1 cellular context compared by ENCODE assay signal in genomic region chr5:134714120-134714519, GRCh38.
A peak's percentile ranks its signal among the peaks of the same experiment; 100 is the strongest.
TF ChIP-seq lines count a peak whose summit lies in the region.

No MANE protein-coding gene starts in this region.

TF ChIP-seq in HEK293, 187 proteins besides CTCF, POLR2A, EP300 and RAD21 (continued from another document):
- TF ChIP-seq PRDM6 (tag by site-specific recombination; IDR thresholded peaks at IDR 0.05), result peak; percentile 36; the same call in 1 of the 2 replicates
- no peak for TF ChIP-seq SP2 (tag by site-specific recombination; IDR thresholded peaks at IDR 0.05)
- TF ChIP-seq ZEB2 (tag by site-specific recombination; IDR thresholded peaks at IDR 0.05), result no peak
- no peak for TF ChIP-seq ZFP41 (tag by site-specific recombination; IDR thresholded peaks at IDR 0.05; ENCODE audit: borderline replicate concordance)
- TF ChIP-seq ZNF488 (tag by site-specific recombination; IDR thresholded peaks at IDR 0.05), result no peak
- TF ChIP-seq ZNF707 (tag by site-specific recombination; IDR thresholded peaks at IDR 0.05), result no peak
- TF ChIP-seq ZIC2 (tag by site-specific recombination; IDR thresholded peaks at IDR 0.05), result peak; percentile 96
- TF ChIP-seq OSR2 (tag by site-specific recombination; IDR thresholded peaks at IDR 0.05), result peak; percentile 69
- TF ChIP-seq ZFHX2 (tag by site-specific recombination; conservative IDR thresholded peaks at IDR 0.05), result peak; percentile 74
- peak; percentile 31; the same call in 1 of the 2 replicates for TF ChIP-seq ZNF423 (tag by site-specific recombination; IDR thresholded peaks at IDR 0.05)
- TF ChIP-seq GLIS1 (tag by site-specific recombination; IDR thresholded peaks at IDR 0.05), result peak; percentile 91
- peak; percentile 6; the same call in 1 of the 2 replicates for TF ChIP-seq HIC1 (tag by site-specific recombination; IDR thresholded peaks at IDR 0.05)
- peak; percentile 91 for TF ChIP-seq EGR2 (tag by site-specific recombination; IDR thresholded peaks at IDR 0.05; ENCODE audit: low read depth)
- no peak for TF ChIP-seq GLI4 (tag by site-specific recombination; IDR thresholded peaks at IDR 0.05)
- no peak for TF ChIP-seq GLI2 (tag by site-specific recombination; IDR thresholded peaks at IDR 0.05; ENCODE audit: borderline replicate concordance, low read depth)
- no peak for TF ChIP-seq SCRT2 (tag by site-specific recombination; IDR thresholded peaks at IDR 0.05)
- TF ChIP-seq SP7 (tag by site-specific recombination; IDR thresholded peaks at IDR 0.05), result 0 out of 2 replicates have a peak, but pooled peaks have one; percentile 16
- peak; percentile 56; the same call in 1 of the 2 replicates for TF ChIP-seq FEZF1 (tag by site-specific recombination; IDR thresholded peaks at IDR 0.05)
- no peak for TF ChIP-seq ZNF610 (tag by site-specific recombination; IDR thresholded peaks at IDR 0.05; ENCODE audit: borderline replicate concordance)
- no peak for TF ChIP-seq ATF2 (tag by site-specific recombination; IDR thresholded peaks at IDR 0.05; ENCODE audit: low read depth)
- no peak for TF ChIP-seq ZSCAN30 (tag by site-specific recombination; IDR thresholded peaks at IDR 0.05)
